Comparison of ENCODE assay signal across 8 cellular contexts in genomic region chr2:191617589-191617988, GRCh38.
DNase-seq lines count a peak whose midpoint lies in the region; ATAC-seq and TF ChIP-seq lines count a peak whose summit lies in the region.

No MANE protein-coding gene starts in this region.

- H3K27me3 Mint-ChIP-seq in activated naive CD8-positive, alpha-beta T cell, result no peaks in the 10 kb centered on the region

- H3K4me1 ChIP-seq in MM.1S (ENCODE audit: low read length) (peaks cover 15% of the 10 kb centered on the region), esophagus squamous epithelium (peaks cover 0 to 26% (median 0%) of the 10 kb centered on the region in 3 donors)

- no peak for TF ChIP-seq CTCF in GM13977 (IDR thresholded peaks at IDR 0.05; ENCODE audit: extremely low read depth, insufficient read depth, missing control alignments)
- TF ChIP-seq CTCF in MM.1S (IDR thresholded peaks at IDR 0.05; ENCODE audit: low read length), result no peak
- TF ChIP-seq CTCF in esophagus squamous epithelium (IDR thresholded peaks at IDR 0.05), result no peak

- H3K79me2 ChIP-seq in MM.1S (ENCODE audit: low read length), result no peaks in the 10 kb centered on the region

- H3K36me3 ChIP-seq in MM.1S (replicated peaks; ENCODE audit: insufficient read depth, low read length), result no peaks in the 10 kb centered on the region
- H3K36me3 ChIP-seq in esophagus squamous epithelium, result no peaks in the 10 kb centered on the region

- peak overlapping the region; percentile 21; the same call in 1 of the 2 replicates for H3K9ac ChIP-seq in MM.1S (ENCODE audit: low read length)

- ATAC-seq in GM21786 (IDR thresholded peaks at IDR 0.05; ENCODE audit: unreplicated experiment) (peak; percentile 93), Right ventricle myocardium superior (ENCODE audit: poor library complexity) (no peak)
- peak; percentile 83 for ATAC-seq in stimulated activated naive CD8-positive, alpha-beta T cell treated with anti-CD3 and anti-CD28 coated beads, Interleukin-15, Interleukin-2, amounts not matched to agents 100 U/mL and 50 U/mL, for 24 hours

- in situ Hi-C loops in GM13977 (cut with MboI; ENCODE audit: low pct_unique_long_range_greater_than_20kb, low sequenced_read_pairs, unreplicated experiment), result no loop called here

- intact Hi-C loops in Right ventricle myocardium superior (cut with DNase I), result no loop called here
- intact Hi-C loops in esophagus squamous epithelium (cut with DNase I), result no loop called here

- peak; percentile 25 for DNase-seq in GM13977 (ENCODE audit: low spot score)
- peak; percentile 93 for DNase-seq in MM.1S
- DNase-seq in stimulated activated naive CD8-positive, alpha-beta T cell treated with anti-CD3 and anti-CD28 coated beads, Interleukin-15, Interleukin-2, amounts not matched to agents 100 U/mL and 50 U/mL, for 24 hours, result peak; percentile 35
- no peak for DNase-seq in Right ventricle myocardium superior
- no peak for DNase-seq in NCI-H2107 (lab: John Stamatoyannopoulos, UW)
- DNase-seq in esophagus squamous epithelium (lab: John Stamatoyannopoulos, UW), result no peak

- peak overlapping the region; percentile 59 for H3K4me3 Mint-ChIP-seq in activated naive CD8-positive, alpha-beta T cell

- H3K36me3 Mint-ChIP-seq in activated naive CD8-positive, alpha-beta T cell, result peaks cover 6% of the 10 kb centered on the region

- peak overlapping the region; percentile 68 for H3K27ac ChIP-seq in MM.1S (ENCODE audit: low read length)
- H3K27ac ChIP-seq in esophagus squamous epithelium, result peak overlapping the region in 1 of 4 donors; percentile 10

- H3K4me1 Mint-ChIP-seq in activated naive CD8-positive, alpha-beta T cell (ENCODE audit: low read depth), result peaks cover 54% of the 10 kb centered on the region

- H3K27ac Mint-ChIP-seq in activated naive CD8-positive, alpha-beta T cell, result peak overlapping the region; percentile 97

- H3K4me2 ChIP-seq in MM.1S (ENCODE audit: low read depth, low read length), result peak overlapping the region; percentile 42

- WGBS in esophagus squamous epithelium, 2 donors, result 51 to 55% methylated on average over 4 of the region's 4 CpGs

- H3K9me2 ChIP-seq in MM.1S (replicated peaks; ENCODE audit: insufficient read depth, low read length), result no peaks in the 10 kb centered on the region

- peaks cover 3% of the 10 kb centered on the region for H3K9me3 Mint-ChIP-seq in activated naive CD8-positive, alpha-beta T cell (ENCODE audit: low read depth)

- no peak overlapping the region for H2AFZ ChIP-seq in MM.1S (ENCODE audit: low read length)

- H3K4me3 ChIP-seq in MM.1S (ENCODE audit: low read length) (0 out of 2 replicates have a peak overlapping the region, but pooled peaks have one; percentile 0), esophagus squamous epithelium (no peak overlapping the region)

- H3K27me3 ChIP-seq in MM.1S (replicated peaks; ENCODE audit: insufficient read depth, low read length) (no peaks in the 10 kb centered on the region), esophagus squamous epithelium (no peaks in the 10 kb centered on the region)

- H3F3A ChIP-seq in MM.1S (ENCODE audit: insufficient read depth, low read length), result peaks cover 9% of the 10 kb centered on the region; the same call in 1 of the 2 replicates

- no peaks in the 10 kb centered on the region for H4K20me1 ChIP-seq in MM.1S (ENCODE audit: insufficient read depth, low read length)

- TF ChIP-seq POLR2A in esophagus squamous epithelium (IDR thresholded peaks at IDR 0.05), result no peak

- H3K9me3 ChIP-seq in MM.1S (replicated peaks; ENCODE audit: insufficient read depth, low read length) (no peaks in the 10 kb centered on the region), esophagus squamous epithelium (no peaks in the 10 kb centered on the region)

Comparison
In these comparisons a context has a peak if more than half of its experiments do, and no peak if none do; other contexts are left out.
1. DNase-seq: peak in GM13977 (single experiment), MM.1S (single experiment) and stimulated activated naive CD8-positive, alpha-beta T cell treated with anti-CD3 and anti-CD28 coated beads, Interleukin-15, Interleukin-2, amounts not matched to agents 100 U/mL and 50 U/mL, for 24 hours (single experiment); none in Right ventricle myocardium superior (single experiment), NCI-H2107 (single experiment) and esophagus squamous epithelium (single experiment).